ENCODE assay signal across 15 cellular contexts in the genomic region with DNA sequence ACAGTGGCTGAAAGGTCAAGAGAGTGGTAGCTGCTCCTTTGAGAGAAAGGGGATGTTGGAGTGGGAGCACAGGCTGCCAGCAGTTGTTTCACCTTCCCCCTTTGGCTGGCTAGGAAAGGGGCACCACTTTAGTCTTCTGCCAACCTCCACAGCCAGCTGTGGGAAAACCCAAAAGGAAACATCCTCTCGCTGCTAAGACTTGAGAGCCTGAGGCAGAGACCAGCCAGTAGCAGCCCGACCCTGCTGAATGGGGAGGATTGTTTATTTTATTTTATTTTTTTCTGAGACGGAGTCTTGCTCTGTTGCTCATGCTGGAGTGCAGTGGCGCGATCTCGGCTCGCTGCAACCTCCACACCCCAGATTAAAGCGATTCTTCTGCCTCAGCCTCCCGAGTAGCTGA. TPM values are rescaled to one million over a fixed set of nuclear protein-coding genes. Genes with fewer than 3 reads are reported as not detected.
DNase-seq lines count a peak whose midpoint lies in the region; ATAC-seq and TF ChIP-seq lines count a peak whose summit lies in the region.
"Had no signal": no experiment of that assay in that cellular context is flagged by ENCODE, and none has a peak within 500 bp of the region (broad histone marks: within the 10 kb centered on the region; RNA-seq: fewer than 3 reads in every experiment).

No MANE protein-coding gene starts in this region.

- no peak overlapping the region for H2BK15ac ChIP-seq in neuronal stem cell (ENCODE audit: low read length)

- H2AFZ ChIP-seq in neuronal stem cell (ENCODE audit: low read length): no peak overlapping the region

- H3K18ac ChIP-seq in neuronal stem cell (ENCODE audit: low read length): no peak overlapping the region

- H3K4me1 ChIP-seq in BLaER1 (peaks cover 67% of the 10 kb centered on the region), esophagus (ENCODE audit: control insufficient read depth in 2 of 2, insufficient read depth in 2 of 2, low read length in 1 of 2) (peaks cover 19 to 43% of the 10 kb centered on the region in 2 donors), neuronal stem cell (ENCODE audit: control insufficient read depth in 2 of 2, insufficient read depth in 1 of 2, low read depth in 1 of 2, low read length in 2 of 2) (peaks cover 6 to 10% of the 10 kb centered on the region in 2 donors)

- H4K91ac ChIP-seq in neuronal stem cell (ENCODE audit: low read depth, low read length, poor library complexity): no peak overlapping the region

- no peak for ATAC-seq in HG03025 (IDR thresholded peaks at IDR 0.05; ENCODE audit: low FRiP score, unreplicated experiment)
- ATAC-seq: activated CD8-positive, alpha-beta memory T cell treated with anti-CD3 and anti-CD28 coated beads, Interleukin-2, amount 10 ng/mL, durations not matched to agents 7 days and 5 days; SK-N-SH treated with all-trans-retinoic acid at 6 μM for 48 hours had no signal

- peak overlapping the region; percentile 31 for H3K4me2 ChIP-seq in BLaER1
- no peak overlapping the region for H3K4me2 ChIP-seq in neuronal stem cell (ENCODE audit: insufficient read depth, low read length, poor library complexity, severe bottlenecking)

- no peak overlapping the region for H4K8ac ChIP-seq in neuronal stem cell (ENCODE audit: low read depth, low read length)

- H3K79me1 ChIP-seq in neuronal stem cell (ENCODE audit: low read depth, low read length): peaks cover 6% of the 10 kb centered on the region

- no peak overlapping the region for H3K14ac ChIP-seq in neuronal stem cell (ENCODE audit: low read length)

- no peak overlapping the region for H3K23ac ChIP-seq in neuronal stem cell (ENCODE audit: low read depth, low read length, poor library complexity)

- intact Hi-C loops in posterior vena cava (cut with DNase I): no loop called here

- no peak overlapping the region for H3K4ac ChIP-seq in neuronal stem cell (ENCODE audit: low read length)

- H3K9me3 ChIP-seq in BLaER1 (no peaks in the 10 kb centered on the region), esophagus (ENCODE audit: control insufficient read depth in 2 of 2, insufficient read depth in 1 of 2, low read depth in 1 of 2, low read length in 1 of 2) (no peaks in the 10 kb centered on the region), neuronal stem cell (replicated peaks in 1 of 2; ENCODE audit: control insufficient read depth in 2 of 2, insufficient read depth in 1 of 2, low read depth in 1 of 2, low read length in 2 of 2) (peaks cover 0 to 2% of the 10 kb centered on the region in 2 donors)

- no peaks in the 10 kb centered on the region for H3K27me3 ChIP-seq in BLaER1
- no peaks in the 10 kb centered on the region for H3K27me3 ChIP-seq in esophagus (ENCODE audit: control insufficient read depth in 1 of 2, insufficient read depth in 2 of 2, low read length in 2 of 2)
- H3K27me3 ChIP-seq in neuronal stem cell (ENCODE audit: control insufficient read depth in 3 of 3, insufficient read depth in 3 of 3, low read depth in 1 of 3, low read length in 3 of 3): no peaks in the 10 kb centered on the region

- no peak overlapping the region for H2BK12ac ChIP-seq in neuronal stem cell (ENCODE audit: low read length)

- no peak overlapping the region for H2AK5ac ChIP-seq in neuronal stem cell (ENCODE audit: low read depth, low read length)

- H3K36me3 ChIP-seq in BLaER1: peaks cover 46% of the 10 kb centered on the region
- peaks cover 0 to 8% of the 10 kb centered on the region in 2 donors for H3K36me3 ChIP-seq in esophagus (ENCODE audit: control insufficient read depth in 2 of 2, insufficient read depth in 2 of 2, low read length in 1 of 2)
- H3K36me3 ChIP-seq in neuronal stem cell (replicated peaks in 1 of 2; ENCODE audit: control insufficient read depth in 2 of 2, insufficient read depth in 2 of 2, low read length in 2 of 2): peaks cover 4 to 5% of the 10 kb centered on the region in 2 donors

- 63% methylated on average over 9 of the region's 9 CpGs for WGBS in esophagus, 2 donors
- WGBS in neuronal stem cell (ENCODE audit: extremely low coverage in 2 of 2, insufficient read length in 2 of 2, insufficient replicate concordance in 1 of 2), 2 donors: no CpG with 5 or more reads among the region's 9 CpGs

- no peak overlapping the region for H2BK120ac ChIP-seq in neuronal stem cell (ENCODE audit: low read depth, low read length)

- TF ChIP-seq CTCF in LNCaP clone FGC (IDR thresholded peaks at IDR 0.05; ENCODE audit: control insufficient read depth, extremely low read depth, insufficient read depth): no peak

- no peak overlapping the region for H3K27ac ChIP-seq in BLaER1
- peak overlapping the region; percentile 70 to 85 for H3K27ac ChIP-seq in esophagus (ENCODE audit: low read depth in 2 of 2, low read length in 1 of 2)
- H3K27ac ChIP-seq in neuronal stem cell (replicated peaks; ENCODE audit: low read length): no peak overlapping the region

- H3K9ac ChIP-seq in BLaER1 (no peak overlapping the region), neuronal stem cell (ENCODE audit: low read depth, low read length, poor library complexity) (no peak overlapping the region)

- no peak overlapping the region for H3K4me3 ChIP-seq in BLaER1
- H3K4me3 ChIP-seq in LNCaP clone FGC (ENCODE audit: low read depth, low read length): peak overlapping the region; percentile 36
- no peak overlapping the region for H3K4me3 ChIP-seq in esophagus (ENCODE audit: low read depth in 1 of 2, low read length in 2 of 2)
- no peak overlapping the region for H3K4me3 ChIP-seq in neuronal stem cell (ENCODE audit: low read length in 2 of 2)

- peaks cover 99% of the 10 kb centered on the region for H4K20me1 ChIP-seq in BLaER1

- DNase-seq in LNCaP clone FGC (ENCODE audit: low read depth): no peak
- DNase-seq in posterior vena cava (ENCODE audit: low spot score): peak; percentile 44
- no peak for DNase-seq in neuronal stem cell (ENCODE audit: low spot score)
- DNase-seq in stimulated activated CD4-positive, alpha-beta T cell treated with anti-CD3 and anti-CD28 coated beads, Interleukin-4, amount 100 ng/mL, for 4 hours: no peak
- DNase-seq in SW480 (ENCODE audit: low spot score): no peak
- DNase-seq: activated CD8-positive, alpha-beta memory T cell treated with anti-CD3 and anti-CD28 coated beads, Interleukin-2, amount 10 ng/mL, durations not matched to agents 7 days and 5 days; activated naive CD4-positive, alpha-beta T cell treated with Interleukin-2 at 50 U/mL for 16 hours; naive B cell; NCI-H1105 treated with DMSO at 0.1 percent for 48 hours; NCI-H2227 treated with DMSO at 0.1 percent for 48 hours; stimulated activated naive CD4-positive, alpha-beta T cell had no signal

- H2BK5ac ChIP-seq in neuronal stem cell (ENCODE audit: low read length): no peak overlapping the region

RNA-seq across cellular contexts. Expression of gene MARK2, which starts 34.5 kb away (rescaled TPM):
- 10 to 100 TPM; 29.5 to 29.9 TPM for polyA plus RNA-seq in esophagus
- 10 to 100 TPM; 20.5 to 24.5 TPM for total RNA-seq in posterior vena cava
- polyA plus RNA-seq in neuronal stem cell (2013, experiment 1 of 2): 29.7 TPM
- polyA plus RNA-seq in neuronal stem cell (2013, experiment 2 of 2): 29.6 TPM

RNA-seq across cellular contexts. Expression of gene RCOR2, which starts 43.6 kb away (rescaled TPM):
- polyA plus RNA-seq in esophagus: under 1 TPM; 0.13 to 0.24 TPM
- 1 to 10 TPM in 1 of 2 donors, under 1 TPM in 1; 0.95 to 2.7 TPM for total RNA-seq in posterior vena cava
- 74.6 TPM for polyA plus RNA-seq in neuronal stem cell (2013, experiment 1 of 2)
- 74.3 TPM for polyA plus RNA-seq in neuronal stem cell (2013, experiment 2 of 2)

Comparison
In these comparisons a context has a peak if more than half of its experiments do, and no peak if none do; other contexts are left out.
1. H3K27ac ChIP-seq: peak in esophagus (2 of 2); none in BLaER1 (single experiment) and neuronal stem cell (single experiment).